Comparison of ENCODE assay signal across 13 cellular contexts in genomic region chrX:12951590-12951965, GRCh38. TPM values are rescaled to one million over a fixed set of nuclear protein-coding genes. Genes with fewer than 3 reads are reported as not detected.
DNase-seq lines count a peak whose midpoint lies in the region; ATAC-seq and TF ChIP-seq lines count a peak whose summit lies in the region.
"Had no signal": no experiment of that assay in that cellular context is flagged by ENCODE, and none has a peak within 500 bp of the region (broad histone marks: within the 10 kb centered on the region; RNA-seq: fewer than 3 reads in every experiment).

No MANE protein-coding gene starts in this region.

- WGBS in mesenchymal stem cell, result 100% methylated on average over 4 of the region's 5 CpGs

- H3K14ac ChIP-seq in mesenchymal stem cell (ENCODE audit: low read length in 2 of 2), result no peak overlapping the region

- H3K27me3 Mint-ChIP-seq in CD4-positive, alpha-beta T cell, result no peaks in the 10 kb centered on the region
- no peaks in the 10 kb centered on the region for H3K27me3 Mint-ChIP-seq in naive thymus-derived CD8-positive, alpha-beta T cell

- no peak overlapping the region for H3K4me2 ChIP-seq in mesenchymal stem cell (ENCODE audit: low read length, poor library complexity, severe bottlenecking)
- H3K4me2 ChIP-seq: hepatocyte had no signal

- H3K4me1 ChIP-seq in mesenchymal stem cell (ENCODE audit: control insufficient read depth, insufficient read depth, low read depth, low read length), result peaks cover 9% of the 10 kb centered on the region

- H3K4ac ChIP-seq in mesenchymal stem cell (ENCODE audit: low read depth in 1 of 2, low read length in 2 of 2), result no peak overlapping the region

- no peak overlapping the region for H2AK5ac ChIP-seq in mesenchymal stem cell (ENCODE audit: low read length, severe bottlenecking)

- CTCF ChIA-PET in CD4-positive, alpha-beta T cell (lab: Charles Lee), result interaction anchor here (0.7 to 5.7 kb wide), 9 partner anchors 23 to 1078 kb away, joined by 3 to 181 read pairs (median 5); partner anchors contain the start of genes GEMIN8 and TMSB4X

- no peak for DNase-seq in CD4-positive, alpha-beta T cell
- DNase-seq in HL-60 (ENCODE audit: low read depth in 1 of 2, low spot score in 1 of 2), result no peak
- DNase-seq in activated naive CD4-positive, alpha-beta T cell treated with anti-CD3 and anti-CD28 coated beads, Interleukin-2, amount 50 U/mL, for 16 hours, result peak; percentile 13
- DNase-seq in naive thymus-derived CD8-positive, alpha-beta T cell, result peak in 2 of 10 donors; percentile 46 to 50
- no peak for DNase-seq in DMS 273 (lab: John Stamatoyannopoulos, UW; ENCODE audit: unreplicated experiment)
- DNase-seq in mesenchymal stem cell, result no peak
- DNase-seq: cerebellar nuclear complex had no signal

- no peaks in the 10 kb centered on the region for H3K9me3 Mint-ChIP-seq in CD4-positive, alpha-beta T cell
- no peaks in the 10 kb centered on the region for H3K9me3 Mint-ChIP-seq in naive thymus-derived CD8-positive, alpha-beta T cell

- no peak overlapping the region for H2AFZ ChIP-seq in mesenchymal stem cell (ENCODE audit: low read depth, low read length)
- H2AFZ ChIP-seq: hepatocyte had no signal

- no peak overlapping the region for H3K4me3 ChIP-seq in HL-60 (replicated peaks; ENCODE audit: insufficient read depth, low read length)
- no peak overlapping the region for H3K4me3 ChIP-seq in mesenchymal stem cell (ENCODE audit: insufficient read depth in 1 of 2, low read depth in 1 of 2, low read length in 2 of 2)
- H3K4me3 ChIP-seq: hepatocyte, suprapubic skin had no signal

- H2BK15ac ChIP-seq in mesenchymal stem cell (ENCODE audit: low read depth, poor library complexity, severe bottlenecking), result no peak overlapping the region

- peak overlapping the region; percentile 76 for H3K27ac ChIP-seq in CD4-positive, alpha-beta T cell (ENCODE audit: low read depth, low read length)
- peak overlapping the region; percentile 74 for H3K27ac ChIP-seq in HL-60 (replicated peaks)
- no peak overlapping the region for H3K27ac ChIP-seq in mesenchymal stem cell (ENCODE audit: low read length, poor library complexity, severe bottlenecking)
- H3K27ac ChIP-seq: hepatocyte, VCaP had no signal

- H4K8ac ChIP-seq in mesenchymal stem cell (ENCODE audit: low read length), result no peak overlapping the region

- peak overlapping the region; percentile 83 for H3K4me3 Mint-ChIP-seq in CD4-positive, alpha-beta T cell
- peak overlapping the region; percentile 83 to 91 (median 88) for H3K4me3 Mint-ChIP-seq in naive thymus-derived CD8-positive, alpha-beta T cell

- no peaks in the 10 kb centered on the region for H3K36me3 ChIP-seq in mesenchymal stem cell (ENCODE audit: control insufficient read depth in 1 of 2, insufficient read depth in 2 of 2, low read depth in 1 of 2, low read length in 2 of 2)
- H3K36me3 ChIP-seq: suprapubic skin had no signal

- H3K18ac ChIP-seq in mesenchymal stem cell (ENCODE audit: low read depth in 1 of 2, low read length in 2 of 2), result no peak overlapping the region

- H3K27ac Mint-ChIP-seq in CD4-positive, alpha-beta T cell, result peak overlapping the region; percentile 95
- peak overlapping the region; percentile 91 to 99 (median 96) for H3K27ac Mint-ChIP-seq in naive thymus-derived CD8-positive, alpha-beta T cell

- H3K4me1 Mint-ChIP-seq in CD4-positive, alpha-beta T cell (ENCODE audit: low read depth), result peaks cover 93% of the 10 kb centered on the region
- H3K4me1 Mint-ChIP-seq in naive thymus-derived CD8-positive, alpha-beta T cell, result peaks cover 15 to 94% (median 77%) of the 10 kb centered on the region in 4 donors

- no peak overlapping the region for H4K91ac ChIP-seq in mesenchymal stem cell (ENCODE audit: low read length)

- intact Hi-C loops in CD4-positive, alpha-beta T cell (cut with DNase I, micrococcal nuclease), result loop anchor here (1.0 to 10.0 kb wide), 5 partner anchors 16 to 201 kb away; partner anchors contain the start of gene TMSB4X (in 1 of the 2)

- no peaks in the 10 kb centered on the region for H3K36me3 Mint-ChIP-seq in CD4-positive, alpha-beta T cell (ENCODE audit: low read depth)
- no peaks in the 10 kb centered on the region for H3K36me3 Mint-ChIP-seq in naive thymus-derived CD8-positive, alpha-beta T cell

- H3K23ac ChIP-seq in mesenchymal stem cell (ENCODE audit: low read length in 2 of 2), result no peak overlapping the region

- H2BK5ac ChIP-seq in mesenchymal stem cell (ENCODE audit: low read depth, low read length, poor library complexity, severe bottlenecking), result no peak overlapping the region

- ATAC-seq in CD4-positive, alpha-beta T cell (ENCODE audit: poor library complexity), result peak; percentile 21
- ATAC-seq in naive thymus-derived CD8-positive, alpha-beta T cell, result peak; percentile 16 to 30
- ATAC-seq in GM19324 (IDR thresholded peaks at IDR 0.05; ENCODE audit: low FRiP score, unreplicated experiment), result no peak

- POLR2A ChIA-PET in CD4-positive, alpha-beta T cell (lab: Charles Lee), result interaction anchor here (0.6 to 17.7 kb wide), 13 partner anchors 21 to 144 kb away, joined by 3 to 1050 read pairs (median 7); partner anchors contain the start of gene TMSB4X
- POLR2A ChIA-PET in naive thymus-derived CD8-positive, alpha-beta T cell (lab: Charles Lee), result interaction anchor here (0.8 to 17.8 kb wide), 9 partner anchors 25 to 534 kb away, joined by 3 to 1336 read pairs (median 7); partner anchors contain the start of gene TMSB4X

- no peaks in the 10 kb centered on the region for H3K79me1 ChIP-seq in mesenchymal stem cell (replicated peaks; ENCODE audit: low read length, poor library complexity, severe bottlenecking)

- H2BK120ac ChIP-seq in mesenchymal stem cell (ENCODE audit: low read depth, low read length), result no peak overlapping the region

- no peak overlapping the region for H2BK12ac ChIP-seq in mesenchymal stem cell (ENCODE audit: low read length in 2 of 2)

- no peaks in the 10 kb centered on the region for H3K9me3 ChIP-seq in CD4-positive, alpha-beta T cell (ENCODE audit: control insufficient read depth, low read length)
- H3K9me3 ChIP-seq in mesenchymal stem cell (ENCODE audit: control insufficient read depth, low read length), result no peaks in the 10 kb centered on the region
- H3K9me3 ChIP-seq: suprapubic skin had no signal

- TF ChIP-seq CTCF in CD4-positive, alpha-beta T cell (IDR thresholded peaks at IDR 0.05), result no peak
- no peak for TF ChIP-seq CTCF in HL-60 (IDR thresholded peaks at IDR 0.05; ENCODE audit: insufficient read depth, low read length)

- H3K27me3 ChIP-seq in CD4-positive, alpha-beta T cell (ENCODE audit: control insufficient read depth, insufficient read depth, low read length), result no peaks in the 10 kb centered on the region
- H3K27me3 ChIP-seq in HL-60 (ENCODE audit: insufficient read depth, poor library complexity, severe bottlenecking), result no peaks in the 10 kb centered on the region
- peaks cover 0 to 6% of the 10 kb centered on the region in 2 experiments for H3K27me3 ChIP-seq in mesenchymal stem cell (ENCODE audit: control insufficient read depth in 1 of 2, insufficient read depth in 1 of 2, low read length in 2 of 2)
- H3K27me3 ChIP-seq: hepatocyte, suprapubic skin had no signal

- H3K9ac ChIP-seq in mesenchymal stem cell (ENCODE audit: low read length), result no peak overlapping the region

RNA-seq across cellular contexts. Expression of gene TMSB4X, which starts 23.3 kb away (rescaled TPM):
- total RNA-seq in CD4-positive, alpha-beta T cell, result 1,000 to 10,000 TPM; 2,621 to 2,738 TPM
- total RNA-seq in naive thymus-derived CD8-positive, alpha-beta T cell, result 1,000 to 10,000 TPM; 4,350 to 4,478 TPM
- over 10,000 TPM; 23,903 to 30,039 (median 28,786) TPM for polyA plus RNA-seq in naive thymus-derived CD8-positive, alpha-beta T cell
- polyA plus RNA-seq in mesenchymal stem cell (2013, experiment 1 of 2), result 9,006 TPM
- 8,811 TPM for polyA plus RNA-seq in mesenchymal stem cell (2013, experiment 2 of 2)

RNA-seq across cellular contexts. Expression of gene TLR8, which starts 45.2 kb away (rescaled TPM):
- under 1 TPM; 0.08 TPM for total RNA-seq in CD4-positive, alpha-beta T cell
- under 1 TPM; 0.21 to 0.22 TPM for total RNA-seq in naive thymus-derived CD8-positive, alpha-beta T cell
- not detected for polyA plus RNA-seq in naive thymus-derived CD8-positive, alpha-beta T cell
- not detected for polyA plus RNA-seq in mesenchymal stem cell (2013, experiment 1 of 2)
- polyA plus RNA-seq in mesenchymal stem cell (2013, experiment 2 of 2), result not detected
- total RNA-seq: H1, renal cortical epithelial cell had no signal
- polyA plus RNA-seq: H1, hepatocyte had no signal
